Comparison of ENCODE assay signal across 9 cellular contexts in genomic region chr4:173121044-173121685, GRCh38. TPM values are rescaled to one million over a fixed set of nuclear protein-coding genes. Genes with fewer than 3 reads are reported as not detected.
DNase-seq lines count a peak whose midpoint lies in the region; ATAC-seq and TF ChIP-seq lines count a peak whose summit lies in the region.
"Had no signal": no experiment of that assay in that cellular context is flagged by ENCODE, and none has a peak within 500 bp of the region (broad histone marks: within the 10 kb centered on the region; RNA-seq: fewer than 3 reads in every experiment).

No MANE protein-coding gene starts in this region.

- no peak for TF ChIP-seq EP300 in sigmoid colon (IDR thresholded peaks at IDR 0.05)

- no peak for TF ChIP-seq POLR2A in sigmoid colon (IDR thresholded peaks at IDR 0.05)

- no peak overlapping the region for H3K4me3 Mint-ChIP-seq in stimulated activated naive CD8-positive, alpha-beta T cell treated with anti-CD3 and anti-CD28 coated beads, Interleukin-15, amount 100 ng/mL, for 72 hours
- H3K4me3 Mint-ChIP-seq: activated naive CD4-positive, alpha-beta T cell treated with anti-CD3 and anti-CD28 coated beads, Interleukin-2, amount 50 U/mL, for 24 hours had no signal

- DNase-seq in stimulated activated naive CD8-positive, alpha-beta T cell treated with anti-CD3 and anti-CD28 coated beads, Interleukin-15, amount 100 ng/mL, for 72 hours, result no peak
- no peak for DNase-seq in stimulated activated naive CD8-positive, alpha-beta T cell treated with anti-CD3 and anti-CD28 coated beads, Interleukin-15, Interleukin-2, amounts not matched to agents 100 U/mL and 50 U/mL, for 24 hours
- DNase-seq in NCI-H226, result peak; percentile 52
- peak; percentile 47 for DNase-seq in fibroblast of the aortic adventitia (ENCODE audit: low read depth)
- no peak for DNase-seq in sigmoid colon
- DNase-seq in putamen (ENCODE audit: low spot score), result no peak
- no peak for DNase-seq in NCI-H1694 treated with DMSO at 0.1 percent for 48 hours (lab: John Stamatoyannopoulos, UW)

- peaks cover 17% of the 10 kb centered on the region for H3K4me1 Mint-ChIP-seq in stimulated activated naive CD8-positive, alpha-beta T cell treated with anti-CD3 and anti-CD28 coated beads, Interleukin-15, amount 100 ng/mL, for 72 hours

- H3K4me1 ChIP-seq in sigmoid colon, result no peaks in the 10 kb centered on the region

- H3K36me3 ChIP-seq in sigmoid colon, result no peaks in the 10 kb centered on the region

- no peaks in the 10 kb centered on the region for H3K9me3 ChIP-seq in sigmoid colon

- no peak overlapping the region for H3K27ac Mint-ChIP-seq in stimulated activated naive CD8-positive, alpha-beta T cell treated with anti-CD3 and anti-CD28 coated beads, Interleukin-15, amount 100 ng/mL, for 72 hours
- H3K27ac Mint-ChIP-seq: activated naive CD4-positive, alpha-beta T cell treated with anti-CD3 and anti-CD28 coated beads, Interleukin-2, amount 50 U/mL, for 24 hours had no signal

- 12 to 16% methylated on average over 4 of the region's 4 CpGs for WGBS in sigmoid colon, 2 donors

- no peaks in the 10 kb centered on the region for H3K27me3 ChIP-seq in sigmoid colon

- ATAC-seq in stimulated activated naive CD8-positive, alpha-beta T cell treated with anti-CD3 and anti-CD28 coated beads, Interleukin-15, amount 100 ng/mL, for 72 hours, result peak; percentile 60
- ATAC-seq in stimulated activated naive CD8-positive, alpha-beta T cell treated with anti-CD3 and anti-CD28 coated beads, Interleukin-15, Interleukin-2, amounts not matched to agents 100 U/mL and 50 U/mL, for 24 hours, result no peak
- ATAC-seq in HG02852 (IDR thresholded peaks at IDR 0.05; ENCODE audit: unreplicated experiment), result peak; percentile 95

- TF ChIP-seq CTCF in fibroblast of the aortic adventitia (IDR thresholded peaks at IDR 0.05; ENCODE audit: insufficient read depth, low read length) (no peak), sigmoid colon (IDR thresholded peaks at IDR 0.05) (no peak)

- intact Hi-C loops in sigmoid colon (cut with DNase I), result no loop called here

- no peak overlapping the region for H3K4me3 ChIP-seq in fibroblast of the aortic adventitia (ENCODE audit: low read depth, low read length)
- no peak overlapping the region for H3K4me3 ChIP-seq in sigmoid colon

- no peaks in the 10 kb centered on the region for H3K27me3 Mint-ChIP-seq in stimulated activated naive CD8-positive, alpha-beta T cell treated with anti-CD3 and anti-CD28 coated beads, Interleukin-15, amount 100 ng/mL, for 72 hours
- H3K27me3 Mint-ChIP-seq: activated naive CD4-positive, alpha-beta T cell treated with anti-CD3 and anti-CD28 coated beads, Interleukin-2, amount 50 U/mL, for 24 hours had no signal

- H3K9me3 Mint-ChIP-seq in stimulated activated naive CD8-positive, alpha-beta T cell treated with anti-CD3 and anti-CD28 coated beads, Interleukin-15, amount 100 ng/mL, for 72 hours, result peaks cover 15 to 16% of the 10 kb centered on the region in 2 donors
- H3K9me3 Mint-ChIP-seq: activated naive CD4-positive, alpha-beta T cell treated with anti-CD3 and anti-CD28 coated beads, Interleukin-2, amount 50 U/mL, for 24 hours had no signal

- H3K27ac ChIP-seq in sigmoid colon, result no peak overlapping the region

RNA-seq across cellular contexts. Expression of gene GALNT7, which starts 47.4 kb away (rescaled TPM):
- total RNA-seq in fibroblast of the aortic adventitia (ENCODE audit: low replicate concordance), result 15.4 and 19.6 TPM in 2 replicates
- 10 to 100 TPM; 13.2 to 18.6 (median 16.7) TPM for total RNA-seq in sigmoid colon
- polyA plus RNA-seq in sigmoid colon, result 10 to 100 TPM; 15.5 to 22.7 (median 16.8) TPM

Comparison
In these comparisons a context has a peak if more than half of its experiments do, and no peak if none do; other contexts are left out.
1. DNase-seq: peak in NCI-H226 (single experiment) and fibroblast of the aortic adventitia (single experiment); none in stimulated activated naive CD8-positive, alpha-beta T cell treated with anti-CD3 and anti-CD28 coated beads, Interleukin-15, amount 100 ng/mL, for 72 hours (0 of 2), stimulated activated naive CD8-positive, alpha-beta T cell treated with anti-CD3 and anti-CD28 coated beads, Interleukin-15, Interleukin-2, amounts not matched to agents 100 U/mL and 50 U/mL, for 24 hours (single experiment), sigmoid colon (single experiment), putamen (single experiment) and NCI-H1694 treated with DMSO at 0.1 percent for 48 hours (single experiment).